ENCODE assay signal across 24 cellular contexts in genomic region chr12:107446476-107446875, GRCh38.
DNase-seq lines count a peak whose midpoint lies in the region; FAIRE-seq and TF ChIP-seq lines count a peak whose summit lies in the region.
"Had no signal": no experiment of that assay in that cellular context is flagged by ENCODE, and none has a peak within 500 bp of the region (broad histone marks: within the 10 kb centered on the region; RNA-seq: fewer than 3 reads in every experiment).

No MANE protein-coding gene starts in this region.

- H3K4me3 Mint-ChIP-seq in neural progenitor cell: no peak overlapping the region
- H3K4me3 Mint-ChIP-seq: B cell; CD4-positive, alpha-beta T cell; CD8-positive, alpha-beta T cell had no signal

- FAIRE-seq in D721Med (lab: Jason Lieb, UNC): no peak
- FAIRE-seq: A549, GM12891, GM19239 had no signal

- no peaks in the 10 kb centered on the region for H3K36me3 Mint-ChIP-seq in neural progenitor cell
- H3K36me3 Mint-ChIP-seq: CD8-positive, alpha-beta T cell had no signal

- no peak overlapping the region for H3K4me2 ChIP-seq in neural progenitor cell
- H3K4me2 ChIP-seq: A549; BLaER1 treated with 17β-estradiol and CSF1 and Interleukin-3, amounts not matched to agents 10 nM and 100 nM had no signal

- TF ChIP-seq CTCF in D721Med (IDR thresholded peaks at IDR 0.05; ENCODE audit: insufficient read depth, missing control alignments) (no peak), neural progenitor cell (IDR thresholded peaks at IDR 0.05) (no peak), GM10266 (IDR thresholded peaks at IDR 0.05; ENCODE audit: control insufficient read depth, insufficient read depth, low read depth, missing control alignments) (no peak)

- H4K20me1 ChIP-seq in neural progenitor cell (ENCODE audit: low read depth): no peaks in the 10 kb centered on the region

- H3K27me3 ChIP-seq in neural progenitor cell: no peaks in the 10 kb centered on the region
- H3K27me3 ChIP-seq: BLaER1 treated with 17β-estradiol and CSF1 and Interleukin-3, amounts not matched to agents 10 nM and 100 nM had no signal

- H3K27ac Mint-ChIP-seq in neural progenitor cell: peak overlapping the region; percentile 38
- H3K27ac Mint-ChIP-seq: B cell; CD4-positive, alpha-beta T cell; CD8-positive, alpha-beta T cell had no signal

- no peak overlapping the region for H3K9ac ChIP-seq in neural progenitor cell
- H3K9ac ChIP-seq: BLaER1 treated with 17β-estradiol and CSF1 and Interleukin-3, amounts not matched to agents 10 nM and 100 nM had no signal

- peaks cover 38% of the 10 kb centered on the region for H3K4me1 Mint-ChIP-seq in neural progenitor cell
- H3K4me1 Mint-ChIP-seq: B cell had no signal

- H3K9me3 ChIP-seq in neural progenitor cell (ENCODE audit: low read depth): no peaks in the 10 kb centered on the region
- H3K9me3 ChIP-seq: A549; BLaER1 treated with 17β-estradiol and CSF1 and Interleukin-3, amounts not matched to agents 10 nM and 100 nM; Caco-2 had no signal

- peaks cover 2% of the 10 kb centered on the region for H3K9me3 Mint-ChIP-seq in neural progenitor cell
- H3K9me3 Mint-ChIP-seq: CD4-positive, alpha-beta T cell; CD8-positive, alpha-beta T cell had no signal

- peaks cover 11% of the 10 kb centered on the region for H3F3A ChIP-seq in neural progenitor cell (ENCODE audit: low read depth)

- H3K4me3 ChIP-seq in neural progenitor cell: no peak overlapping the region
- H3K4me3 ChIP-seq: A549; BLaER1 treated with 17β-estradiol and CSF1 and Interleukin-3, amounts not matched to agents 10 nM and 100 nM had no signal

- no peaks in the 10 kb centered on the region for H3K79me2 ChIP-seq in neural progenitor cell (ENCODE audit: low read depth)

- DNase-seq in D721Med (ENCODE audit: insufficient read length, low spot score) (peak; percentile 37), NCI-H82 treated with DMSO at 0.1 percent for 48 hours (lab: John Stamatoyannopoulos, UW; ENCODE audit: unreplicated experiment) (peak; percentile 66), neural progenitor cell (ENCODE audit: low spot score) (no peak), T-helper 2 cell (no peak), GM10266 (ENCODE audit: extremely low spot score) (no peak)
- DNase-seq: AML-193; Caco-2; Calu3; CD4-positive, alpha-beta T cell; CD8-positive, alpha-beta T cell; DMS 273 treated with DMSO at 0.1 percent for 48 hours; DMS153; DMS53; DMS79; DND-41; EL; GDM1 had no signal

- no peaks in the 10 kb centered on the region for H3K36me3 ChIP-seq in neural progenitor cell
- H3K36me3 ChIP-seq: BLaER1 treated with 17β-estradiol and CSF1 and Interleukin-3, amounts not matched to agents 10 nM and 100 nM had no signal

- H3K27me3 Mint-ChIP-seq in neural progenitor cell (ENCODE audit: insufficient read depth, low read depth): peaks cover 51% of the 10 kb centered on the region
- H3K27me3 Mint-ChIP-seq: CD4-positive, alpha-beta T cell had no signal

- no peak overlapping the region for H3K27ac ChIP-seq in neural progenitor cell
- H3K27ac ChIP-seq: 22Rv1; A549; BLaER1 treated with 17β-estradiol and CSF1 and Interleukin-3, amounts not matched to agents 10 nM and 100 nM; C4-2B had no signal

- H3K4me1 ChIP-seq in neural progenitor cell: peaks cover 31% of the 10 kb centered on the region
- H3K4me1 ChIP-seq: Caco-2 had no signal

- no peak overlapping the region for H2AFZ ChIP-seq in neural progenitor cell (replicated peaks)

Comparison
In these comparisons a context has a peak if more than half of its experiments do, and no peak if none do; other contexts are left out.
1. DNase-seq: peak in D721Med (single experiment) and NCI-H82 treated with DMSO at 0.1 percent for 48 hours (single experiment); none in neural progenitor cell (single experiment), T-helper 2 cell (0 of 5) and GM10266 (single experiment).